ENCODE assay signal across 34 cellular contexts in the genomic region with DNA sequence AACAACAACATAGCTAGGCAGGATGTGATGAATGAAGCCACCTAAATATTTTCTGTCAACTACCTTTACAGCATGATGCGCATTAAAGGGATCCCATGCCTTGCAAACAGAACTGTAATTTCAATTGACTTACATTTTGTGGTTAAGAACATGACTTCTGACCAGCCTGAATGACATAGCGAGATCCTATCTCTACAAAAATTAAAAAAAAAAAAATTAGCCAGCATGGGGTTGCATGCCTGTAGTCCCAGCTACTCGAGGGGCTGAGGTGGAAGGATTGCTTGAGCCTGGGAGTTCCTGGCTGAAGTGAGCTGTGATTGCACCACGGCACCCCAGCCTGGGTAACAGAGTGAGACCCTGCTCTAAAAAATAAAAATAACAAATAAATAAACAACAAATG.
"Had no signal": no experiment of that assay in that cellular context is flagged by ENCODE, and none has a peak within 500 bp of the region (broad histone marks: within the 10 kb centered on the region; RNA-seq: fewer than 3 reads in every experiment).

No MANE protein-coding gene starts in this region.

- DNase-seq: activated CD4-positive, alpha-beta T cell treated with anti-CD3 and anti-CD28 coated beads, Interleukin-2, amount 10 ng/mL, durations not matched to agents 24 days and 14 days; activated CD4-positive, alpha-beta T cell treated with anti-CD3 and anti-CD28 coated beads, Interleukin-2, amount 50 U/mL, for 4 hours; activated CD8-positive, alpha-beta T cell treated with anti-CD3 and anti-CD28 coated beads for 36 hours; activated effector memory CD4-positive, alpha-beta T cell treated with anti-CD3 and anti-CD28 coated beads, Interleukin-2, amount 50 U/mL, for 16 hours; activated naive CD4-positive, alpha-beta T cell; activated naive CD4-positive, alpha-beta T cell treated with anti-CD3 and anti-CD28 coated beads, Interleukin-2, amount 50 U/mL, for 16 hours; activated naive CD8-positive, alpha-beta T cell treated with anti-CD3 and anti-CD28 coated beads for 36 hours; activated T-cell treated with anti-CD3 and anti-CD28 coated beads, Interleukin-2, amount 50 U/mL, for 1 hour; activated T-cell treated with anti-CD3 and anti-CD28 coated beads, Interleukin-2, amount 50 U/mL, for 72 hours; amygdala; body of pancreas; caudate nucleus; cerebellar nuclear complex; Kasumi-1; KG1; MM.1S; MV-4-11; NCI-H1092; NCI-H146; NCI-H187; NCI-H2029 treated with DMSO at 0.1 percent for 48 hours; NCI-H2107; NCI-H2171 treated with DMSO at 0.1 percent for 48 hours; NCI-H2227 treated with DMSO at 0.1 percent for 48 hours; NCI-H446; NCI-H510A treated with DMSO at 0.1 percent for 48 hours; NCI-H69; PC-3; Peyer's patch; SIG-M5 had no signal

- H3K9me3 ChIP-seq: body of pancreas, Peyer's patch had no signal

- H3K27ac Mint-ChIP-seq: activated CD4-positive, alpha-beta T cell treated with anti-CD3 and anti-CD28 coated beads, Interleukin-2, amount 10 ng/mL, durations not matched to agents 24 days and 14 days; activated CD8-positive, alpha-beta T cell treated with anti-CD3 and anti-CD28 coated beads for 36 hours; activated naive CD8-positive, alpha-beta T cell treated with anti-CD3 and anti-CD28 coated beads for 36 hours; activated T-cell treated with anti-CD3 and anti-CD28 coated beads, Interleukin-2, amount 50 U/mL, for 72 hours; activated T-helper 17 cell treated with anti-CD3 and anti-CD28 coated beads, Interleukin-2, amount 50 U/mL, for 72 hours had no signal

- H3K27ac ChIP-seq: ascending aorta, body of pancreas, Peyer's patch, RWPE1 had no signal

- H3K27me3 Mint-ChIP-seq: activated CD4-positive, alpha-beta T cell treated with anti-CD3 and anti-CD28 coated beads, Interleukin-2, amount 10 ng/mL, durations not matched to agents 24 days and 14 days; activated T-helper 17 cell treated with anti-CD3 and anti-CD28 coated beads, Interleukin-2, amount 50 U/mL, for 72 hours had no signal

- H3K4me1 Mint-ChIP-seq: activated CD4-positive, alpha-beta T cell treated with anti-CD3 and anti-CD28 coated beads, Interleukin-2, amount 10 ng/mL, durations not matched to agents 24 days and 14 days; activated naive CD8-positive, alpha-beta T cell treated with anti-CD3 and anti-CD28 coated beads for 36 hours; activated T-helper 17 cell treated with anti-CD3 and anti-CD28 coated beads, Interleukin-2, amount 50 U/mL, for 72 hours had no signal

- H3K27me3 ChIP-seq: ascending aorta, body of pancreas, Peyer's patch had no signal

- H3K9me3 Mint-ChIP-seq: activated CD4-positive, alpha-beta T cell treated with anti-CD3 and anti-CD28 coated beads, Interleukin-2, amount 10 ng/mL, durations not matched to agents 24 days and 14 days had no signal

- H3K4me1 ChIP-seq: body of pancreas, Peyer's patch had no signal

- H3K36me3 ChIP-seq: ascending aorta, Peyer's patch had no signal

- H3K4me3 Mint-ChIP-seq: activated CD4-positive, alpha-beta T cell treated with anti-CD3 and anti-CD28 coated beads, Interleukin-2, amount 10 ng/mL, durations not matched to agents 24 days and 14 days; activated CD8-positive, alpha-beta T cell treated with anti-CD3 and anti-CD28 coated beads for 36 hours; activated naive CD8-positive, alpha-beta T cell treated with anti-CD3 and anti-CD28 coated beads for 36 hours; activated T-cell treated with anti-CD3 and anti-CD28 coated beads, Interleukin-2, amount 50 U/mL, for 72 hours; activated T-helper 17 cell treated with anti-CD3 and anti-CD28 coated beads, Interleukin-2, amount 50 U/mL, for 72 hours had no signal

- H3K4me3 ChIP-seq: ascending aorta, body of pancreas, Peyer's patch had no signal

- H3K36me3 Mint-ChIP-seq: activated naive CD8-positive, alpha-beta T cell treated with anti-CD3 and anti-CD28 coated beads for 36 hours had no signal

- ATAC-seq: activated CD8-positive, alpha-beta T cell treated with anti-CD3 and anti-CD28 coated beads for 36 hours; activated T-cell treated with anti-CD3 and anti-CD28 coated beads, Interleukin-2, amount 50 U/mL, for 72 hours; activated T-helper 17 cell treated with anti-CD3 and anti-CD28 coated beads, Interleukin-2, amount 50 U/mL, for 72 hours; body of pancreas; PC-3; Right ventricle myocardium inferior had no signal
